Comparison of ENCODE assay signal across 16 cellular contexts in the genomic region with DNA sequence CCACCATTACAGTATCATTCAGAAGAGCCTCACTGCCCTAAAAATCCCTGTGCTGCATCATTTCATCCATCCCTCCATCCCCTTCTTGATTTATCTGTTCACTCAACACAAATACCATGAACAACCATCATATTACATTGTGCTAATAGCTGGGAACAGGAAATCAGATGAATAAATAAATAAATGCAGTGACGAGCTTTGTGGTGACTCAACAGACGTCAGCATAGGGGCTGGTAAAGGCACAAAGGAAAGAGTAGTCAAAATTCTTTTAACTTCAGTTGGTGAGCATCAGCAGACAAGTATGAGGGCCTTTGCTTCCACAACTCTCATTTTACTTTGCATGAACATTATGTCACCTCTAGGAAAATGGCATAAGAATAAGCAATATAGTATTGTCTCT.
DNase-seq lines count a peak whose midpoint lies in the region; ATAC-seq and TF ChIP-seq lines count a peak whose summit lies in the region.
"Had no signal": no experiment of that assay in that cellular context is flagged by ENCODE, and none has a peak within 500 bp of the region (broad histone marks: within the 10 kb centered on the region; RNA-seq: fewer than 3 reads in every experiment).

No MANE protein-coding gene starts in this region.

- CTCF ChIA-PET in RWPE1 (lab: Yijun Ruan, JAX), result no interaction called here

- H3K4me1 ChIP-seq in suprapubic skin, result no peaks in the 10 kb centered on the region

- H3K27ac ChIP-seq in RWPE1 (no peak overlapping the region), suprapubic skin (no peak overlapping the region)

- TF ChIP-seq EP300 in suprapubic skin (IDR thresholded peaks at IDR 0.05), result no peak

- POLR2A ChIA-PET in RWPE1 (lab: Yijun Ruan, JAX; ENCODE audit: low non-redundant PET), result no interaction called here

- H3K4me3 ChIP-seq in epithelial cell of esophagus (ENCODE audit: low read length) (no peak overlapping the region), suprapubic skin (no peak overlapping the region)
- H3K4me3 ChIP-seq: GM23338, heart right ventricle had no signal

- no peak for TF ChIP-seq CTCF in RWPE1 (conservative IDR thresholded peaks at IDR 0.05; ENCODE audit: low read depth)
- TF ChIP-seq CTCF in epithelial cell of esophagus (IDR thresholded peaks at IDR 0.05; ENCODE audit: insufficient read depth, low read depth, low read length, missing control alignments), result no peak
- no peak for TF ChIP-seq CTCF in suprapubic skin (IDR thresholded peaks at IDR 0.05)

- H3K36me3 ChIP-seq in suprapubic skin, result no peaks in the 10 kb centered on the region

- H3K27me3 ChIP-seq in suprapubic skin, result no peaks in the 10 kb centered on the region
- H3K27me3 ChIP-seq: heart right ventricle had no signal

- 74% methylated on average over 2 of the region's 2 CpGs for WGBS in suprapubic skin

- no peak for TF ChIP-seq POLR2A in suprapubic skin (IDR thresholded peaks at IDR 0.05)

- DNase-seq in Daoy (ENCODE audit: low read depth) (peak; percentile 35), RWPE1 (ENCODE audit: low spot score) (peak; percentile 57), epithelial cell of esophagus (ENCODE audit: low read depth) (peak; percentile 84), pulmonary artery endothelial cell (ENCODE audit: low read depth, low spot score) (peak; percentile 7), suprapubic skin (ENCODE audit: low spot score in 2 of 2) (no peak), amygdala (lab: John Stamatoyannopoulos, UW) (no peak)
- DNase-seq: activated CD4-positive, alpha-beta T cell treated with anti-CD3 and anti-CD28 coated beads, Interleukin-2, amount 10 ng/mL, durations not matched to agents 7 days and 5 days; activated effector memory CD4-positive, alpha-beta T cell treated with Interleukin-2 at 50 U/mL for 16 hours; heart right ventricle; NCI-H1694; stimulated activated CD4-positive, alpha-beta T cell treated with anti-CD3 and anti-CD28 coated beads, Interleukin-15, amount 100 ng/mL, for 24 hours; stimulated activated CD8-positive, alpha-beta memory T cell treated with anti-CD3 and anti-CD28 coated beads, Interleukin-4, amount 100 ng/mL, for 48 hours had no signal

- H3K9me3 ChIP-seq in suprapubic skin, result no peaks in the 10 kb centered on the region
- H3K9me3 ChIP-seq: heart right ventricle had no signal

- ATAC-seq in HG03520 (IDR thresholded peaks at IDR 0.05; ENCODE audit: unreplicated experiment) (no peak), HG03521 (IDR thresholded peaks at IDR 0.05; ENCODE audit: unreplicated experiment) (no peak)
- ATAC-seq: GM23338, HepG2 had no signal

Comparison
In these comparisons a context has a peak if more than half of its experiments do, and no peak if none do; other contexts are left out.
1. DNase-seq: peak in Daoy (single experiment), RWPE1 (single experiment), epithelial cell of esophagus (single experiment) and pulmonary artery endothelial cell (single experiment); none in suprapubic skin (0 of 2) and amygdala (0 of 56).